ENCODE assay signal across 8 cellular contexts in genomic region chr1:63368131-63368530, GRCh38. TPM values are rescaled to one million over a fixed set of nuclear protein-coding genes. Genes with fewer than 3 reads are reported as not detected.
A peak's percentile ranks its signal among the peaks of the same experiment; 100 is the strongest.
DNase-seq lines count a peak whose midpoint lies in the region; ATAC-seq and TF ChIP-seq lines count a peak whose summit lies in the region.

No MANE protein-coding gene starts in this region.

- peak overlapping the region; percentile 80 for H3K4me3 ChIP-seq in BE2C (ENCODE audit: low read depth, low read length)
- peak overlapping the region; percentile 99 for H3K4me3 ChIP-seq in choroid plexus epithelial cell (ENCODE audit: low read depth, low read length)

- H3K36me3 ChIP-seq in BE2C = no peaks in the 10 kb centered on the region

- H3K27ac Mint-ChIP-seq in natural killer cell = peak overlapping the region; percentile 68 to 83

- peaks cover 17 to 25% of the 10 kb centered on the region in 2 donors for H3K4me1 Mint-ChIP-seq in natural killer cell

- intact Hi-C loops in natural killer cell (cut with micrococcal nuclease) = loop anchor here (5.0 kb wide), 3 partner anchors 224 to 931 kb away; partner anchors contain the start of genes PGM1 and USP1

- no peaks in the 10 kb centered on the region for H3K9me3 Mint-ChIP-seq in natural killer cell

- DNase-seq in BE2C = no peak
- peak; percentile 43 for DNase-seq in NCI-H2227 (lab: John Stamatoyannopoulos, UW; ENCODE audit: unreplicated experiment)
- peak; percentile 13 for DNase-seq in choroid plexus epithelial cell (ENCODE audit: low read depth)
- no peak for DNase-seq in natural killer cell
- no peak for DNase-seq in NCI-H187 treated with DMSO at 0.1 percent for 48 hours (lab: John Stamatoyannopoulos, UW)
- DNase-seq in amniotic stem cell (lab: John Stamatoyannopoulos, UW) = no peak

- no peaks in the 10 kb centered on the region for H3K27me3 ChIP-seq in BE2C

- ATAC-seq in GM19043 (IDR thresholded peaks at IDR 0.05; ENCODE audit: low read depth, unreplicated experiment) = peak; percentile 3
- ATAC-seq in natural killer cell = no peak
- ATAC-seq in HG03139 (IDR thresholded peaks at IDR 0.05; ENCODE audit: unreplicated experiment) = no peak

- no peaks in the 10 kb centered on the region for H3K9me3 ChIP-seq in BE2C

- peaks cover 7% of the 10 kb centered on the region for H3K36me3 Mint-ChIP-seq in natural killer cell

- peak overlapping the region; percentile 92 for H3K4me3 Mint-ChIP-seq in natural killer cell

- no peak for TF ChIP-seq CTCF in BE2C (IDR thresholded peaks at IDR 0.05; ENCODE audit: low read depth, low read length)
- TF ChIP-seq CTCF in choroid plexus epithelial cell (conservative IDR thresholded peaks at IDR 0.05; ENCODE audit: low read depth, low read length) = no peak
- TF ChIP-seq CTCF in natural killer cell (IDR thresholded peaks at IDR 0.05) = no peak

- H3K27me3 Mint-ChIP-seq in natural killer cell (ENCODE audit: low read depth in 2 of 2) = peaks cover 0 to 1% of the 10 kb centered on the region in 2 donors

- H3K4me1 ChIP-seq in BE2C = no peaks in the 10 kb centered on the region

RNA-seq across cellular contexts. Expression of gene ALG6, which starts 0.7 kb away (rescaled TPM):
- 1.9 TPM for polyA plus RNA-seq in BE2C (2012; ENCODE audit: insufficient read depth, insufficient read length, low read depth)
- total RNA-seq in natural killer cell = 10 to 100 TPM; 21.3 to 28.0 (median 23.4) TPM

RNA-seq across cellular contexts. Expression of gene FOXD3, which starts 45.8 kb away (rescaled TPM):
- polyA plus RNA-seq in BE2C (2012; ENCODE audit: insufficient read depth, insufficient read length, low read depth) = not detected
- not detected for total RNA-seq in natural killer cell

Comparison
In these comparisons a context has a peak if more than half of its experiments do, and no peak if none do; other contexts are left out.
1. DNase-seq: peak in NCI-H2227 (single experiment) and choroid plexus epithelial cell (single experiment); none in BE2C (single experiment), natural killer cell (single experiment), NCI-H187 treated with DMSO at 0.1 percent for 48 hours (single experiment) and amniotic stem cell (single experiment).